11 cellular contexts compared by ENCODE assay signal in genomic region chrX:15947648-15948317, GRCh38.
DNase-seq lines count a peak whose midpoint lies in the region; ATAC-seq, FAIRE-seq and TF ChIP-seq lines count a peak whose summit lies in the region.
"Had no signal": no experiment of that assay in that cellular context is flagged by ENCODE, and none has a peak within 500 bp of the region (broad histone marks: within the 10 kb centered on the region; RNA-seq: fewer than 3 reads in every experiment).

No MANE protein-coding gene starts in this region.

- WGBS in A549 (ENCODE audit: missing lambda C conversion rate): 0% methylated on average over 1 of the region's 1 CpG

- peak; percentile 84 for FAIRE-seq in A549 (lab: Jason Lieb, UNC)

- peak; percentile 47 to 54; a peak in 3 of 6 replicates for ATAC-seq in A549
- no peak for ATAC-seq in left cardiac atrium

- DNase-seq in A549 (ENCODE audit: low read depth in 1 of 2, low spot score in 1 of 2): peak in 1 of 2 experiments; percentile 11
- DNase-seq in HK-2 (ENCODE audit: unreplicated experiment): peak; percentile 33
- DNase-seq in adipocyte (ENCODE audit: low read depth): peak; percentile 43
- no peak for DNase-seq in OCI-LY7 (ENCODE audit: low spot score)
- no peak for DNase-seq in pons (ENCODE audit: low spot score)
- no peak for DNase-seq in left cardiac atrium
- DNase-seq in NCI-H748 (lab: John Stamatoyannopoulos, UW; ENCODE audit: unreplicated experiment): no peak
- DNase-seq: activated CD8-positive, alpha-beta memory T cell treated with anti-CD3 and anti-CD28 coated beads for 24 hours; caudate nucleus had no signal

- H3K9me2 ChIP-seq in OCI-LY7 (ENCODE audit: insufficient read depth, low read length): no peaks in the 10 kb centered on the region

- H3K27ac ChIP-seq in A549 (peak overlapping the region in 1 of 2 experiments; percentile 41; a peak in 2 of 6 replicates), iPS-18a (ENCODE audit: low read length) (peak overlapping the region; percentile 2), OCI-LY7 (ENCODE audit: low read depth, low read length, poor library complexity, severe bottlenecking) (no peak overlapping the region)
- H3K27ac ChIP-seq: KMS-11 had no signal

- H3K79me2 ChIP-seq in OCI-LY7 (ENCODE audit: insufficient read depth, low read depth, low read length): no peaks in the 10 kb centered on the region

- H3K9ac ChIP-seq in adipocyte (ENCODE audit: low read length) (no peak overlapping the region), iPS-18a (ENCODE audit: low read length) (no peak overlapping the region)
- H3K9ac ChIP-seq: KMS-11 had no signal

- H3K9me3 ChIP-seq in A549 (no peaks in the 10 kb centered on the region), adipocyte (ENCODE audit: control insufficient read depth, low read length) (no peaks in the 10 kb centered on the region), iPS-18a (ENCODE audit: control insufficient read depth, low read depth, low read length) (no peaks in the 10 kb centered on the region), OCI-LY7 (ENCODE audit: low read length) (no peaks in the 10 kb centered on the region)

- H3K4me1 ChIP-seq in A549: peaks cover 8% of the 10 kb centered on the region; the same call in 1 of the 3 replicates
- peaks cover 10% of the 10 kb centered on the region for H3K4me1 ChIP-seq in adipocyte (ENCODE audit: control insufficient read depth, insufficient read depth, low read length)
- H3K4me1 ChIP-seq in iPS-18a (ENCODE audit: control insufficient read depth, low read depth, low read length): peaks cover 17% of the 10 kb centered on the region
- no peaks in the 10 kb centered on the region for H3K4me1 ChIP-seq in OCI-LY7 (ENCODE audit: insufficient read depth, low read length, poor library complexity, severe bottlenecking)

- POLR2A ChIA-PET in A549 (lab: Yijun Ruan, JAX) (no interaction called here), OCI-LY7 (lab: Charles Lee) (no interaction called here)

- CTCF ChIA-PET in A549 (lab: Yijun Ruan, JAX) (interaction anchor here (0.7 kb wide), 1 partner anchor 35 kb away, joined by 3 read pairs; no protein-coding TSS in a partner anchor), OCI-LY7 (lab: Charles Lee; ENCODE audit: unreplicated experiment) (no interaction called here)

- TF ChIP-seq CTCF in A549 (IDR thresholded peaks at IDR 0.05): no peak
- TF ChIP-seq CTCF in OCI-LY7 (conservative IDR thresholded peaks at IDR 0.05; ENCODE audit: low read length): no peak

- H3K4me3 ChIP-seq in A549 (no peak overlapping the region), adipocyte (ENCODE audit: low read length) (peak overlapping the region; percentile 43), iPS-18a (ENCODE audit: low read length) (no peak overlapping the region), OCI-LY7 (ENCODE audit: low read depth, low read length, poor library complexity, severe bottlenecking) (no peak overlapping the region)

- H3K27me3 ChIP-seq in adipocyte (replicated peaks; ENCODE audit: control insufficient read depth, insufficient read depth, low read length) (no peaks in the 10 kb centered on the region), iPS-18a (ENCODE audit: control insufficient read depth, insufficient read depth, low read length) (no peaks in the 10 kb centered on the region)

- no TSS peak for BruUV-seq in OCI-LY7 (replicated peaks; lab: Mats Ljungman, UMichigan)

- no peak for TF ChIP-seq POLR2A in A549 (IDR thresholded peaks at IDR 0.05; ENCODE audit: low read length)

- H3K36me3 ChIP-seq in adipocyte (ENCODE audit: control insufficient read depth, insufficient read depth, low read length, severe bottlenecking) (no peaks in the 10 kb centered on the region), iPS-18a (ENCODE audit: control insufficient read depth, low read depth, low read length) (no peaks in the 10 kb centered on the region), OCI-LY7 (ENCODE audit: insufficient read depth, low read length) (no peaks in the 10 kb centered on the region)

- no peak overlapping the region for H2AFZ ChIP-seq in OCI-LY7 (ENCODE audit: low read length)

- no peak for TF ChIP-seq RAD21 in A549 (conservative IDR thresholded peaks at IDR 0.05 in 1 of 2, IDR thresholded peaks at IDR 0.05 in 1 of 2)

- H4K20me1 ChIP-seq in OCI-LY7 (ENCODE audit: insufficient read depth, low read length): no peaks in the 10 kb centered on the region

- H3K4me2 ChIP-seq in A549: peak overlapping the region; percentile 36; the same call in 1 of the 3 replicates
- H3K4me2 ChIP-seq in OCI-LY7 (ENCODE audit: low read length): no peak overlapping the region
- H3K4me2 ChIP-seq: KMS-11 had no signal

- no peak for TF ChIP-seq EP300 in A549 (IDR thresholded peaks at IDR 0.05)

- intact Hi-C loops in OCI-LY7 (cut with micrococcal nuclease; ENCODE audit: unreplicated experiment) (no loop called here), left cardiac atrium (cut with DNase I) (no loop called here)

TF ChIP-seq in A549, 52 proteins besides CTCF, POLR2A, EP300 and RAD21:
- no peak for TF ChIP-seq NFE2L2 (conservative IDR thresholded peaks at IDR 0.05; ENCODE audit: low read length)
- TF ChIP-seq REST (IDR thresholded peaks at IDR 0.05): no peak
- TF ChIP-seq PBX3 (IDR thresholded peaks at IDR 0.05): no peak
- TF ChIP-seq HOXA7 (CRISPR knock-in tag; IDR thresholded peaks at IDR 0.05): no peak

Comparison
In these comparisons a context has a peak if more than half of its experiments do, and no peak if none do; other contexts are left out.
1. ATAC-seq: peak in A549 (2 of 2); none in left cardiac atrium (0 of 2).
2. DNase-seq: peak in HK-2 (single experiment) and adipocyte (single experiment); none in OCI-LY7 (single experiment), pons (single experiment), left cardiac atrium (single experiment) and NCI-H748 (single experiment).